ENCODE assay signal across 2 cellular contexts in genomic region chr17:74326506-74326905, GRCh38.
TF ChIP-seq lines count a peak whose summit lies in the region.

No MANE protein-coding gene starts in this region.

TF ChIP-seq in liver, 16 proteins besides CTCF, POLR2A, EP300 and RAD21:
- TF ChIP-seq RXRA (IDR thresholded peaks at IDR 0.05) (no peak), NR2F2 (IDR thresholded peaks at IDR 0.05) (peak; percentile 92), YY1 (IDR thresholded peaks at IDR 0.05) (no peak)

TF ChIP-seq in HepG2, 621 proteins besides CTCF, POLR2A, EP300 and RAD21:
- TF ChIP-seq TOPORS (CRISPR knock-in tag; IDR thresholded peaks at IDR 0.05), result no peak
- TF ChIP-seq ELF3 (CRISPR knock-in tag; IDR thresholded peaks at IDR 0.05), result no peak
